8 cellular contexts compared by ENCODE assay signal in genomic region chr1:12477936-12478611, GRCh38.
DNase-seq lines count a peak whose midpoint lies in the region; ATAC-seq lines count a peak whose summit lies in the region.

No MANE protein-coding gene starts in this region.

- H3K4me1 Mint-ChIP-seq in T-helper 1 cell treated with Interleukin-12 subunit alpha and Interleukin-12 subunit beta and Interleukin-4 antibody, amounts not matched to agents 30 μg/mL and 1 μg/mL, for 36 hours (ENCODE audit: low read depth): peaks cover 83% of the 10 kb centered on the region
- peaks cover 89% of the 10 kb centered on the region for H3K4me1 Mint-ChIP-seq in activated naive CD8-positive, alpha-beta T cell treated with anti-CD3 and anti-CD28 coated beads, Interleukin-2, amount 50 U/mL, for 24 hours

- H3K9me3 Mint-ChIP-seq in T-helper 1 cell treated with Interleukin-12 subunit alpha and Interleukin-12 subunit beta and Interleukin-4 antibody, amounts not matched to agents 30 μg/mL and 1 μg/mL, for 36 hours: no peaks in the 10 kb centered on the region
- H3K9me3 Mint-ChIP-seq in activated naive CD8-positive, alpha-beta T cell treated with anti-CD3 and anti-CD28 coated beads, Interleukin-2, amount 50 U/mL, for 24 hours: no peaks in the 10 kb centered on the region

- H3K4me3 Mint-ChIP-seq in T-helper 1 cell treated with Interleukin-12 subunit alpha and Interleukin-12 subunit beta and Interleukin-4 antibody, amounts not matched to agents 30 μg/mL and 1 μg/mL, for 36 hours: peak overlapping the region; percentile 61
- peak overlapping the region; percentile 19 for H3K4me3 Mint-ChIP-seq in activated naive CD8-positive, alpha-beta T cell treated with anti-CD3 and anti-CD28 coated beads, Interleukin-2, amount 50 U/mL, for 24 hours

- DNase-seq in T-helper 1 cell (no peak), NCI-H2107 (lab: John Stamatoyannopoulos, UW) (peak; percentile 86), hepatic stellate cell (ENCODE audit: low spot score) (peak; percentile 65)
- DNase-seq in activated naive CD8-positive, alpha-beta T cell treated with anti-CD3 and anti-CD28 coated beads, Interleukin-2, amount 50 U/mL, for 24 hours: no peak

- no peak overlapping the region for H3K4me3 ChIP-seq in skin epidermis

- peaks cover 21% of the 10 kb centered on the region for H3K36me3 Mint-ChIP-seq in T-helper 1 cell treated with Interleukin-12 subunit alpha and Interleukin-12 subunit beta and Interleukin-4 antibody, amounts not matched to agents 30 μg/mL and 1 μg/mL, for 36 hours (ENCODE audit: low read depth)
- H3K36me3 Mint-ChIP-seq in activated naive CD8-positive, alpha-beta T cell treated with anti-CD3 and anti-CD28 coated beads, Interleukin-2, amount 50 U/mL, for 24 hours (ENCODE audit: low read depth): peaks cover 46% of the 10 kb centered on the region

- ATAC-seq in activated naive CD8-positive, alpha-beta T cell treated with anti-CD3 and anti-CD28 coated beads, Interleukin-2, amount 50 U/mL, for 24 hours: peak; percentile 1
- ATAC-seq in HG03175 (IDR thresholded peaks at IDR 0.05; ENCODE audit: unreplicated experiment): no peak
- no peak for ATAC-seq in GM21381 (IDR thresholded peaks at IDR 0.05; ENCODE audit: unreplicated experiment)

- peak overlapping the region; percentile 87 for H3K27ac Mint-ChIP-seq in T-helper 1 cell treated with Interleukin-12 subunit alpha and Interleukin-12 subunit beta and Interleukin-4 antibody, amounts not matched to agents 30 μg/mL and 1 μg/mL, for 36 hours
- H3K27ac Mint-ChIP-seq in activated naive CD8-positive, alpha-beta T cell treated with anti-CD3 and anti-CD28 coated beads, Interleukin-2, amount 50 U/mL, for 24 hours: peak overlapping the region; percentile 83

- H3K27me3 Mint-ChIP-seq in T-helper 1 cell treated with Interleukin-12 subunit alpha and Interleukin-12 subunit beta and Interleukin-4 antibody, amounts not matched to agents 30 μg/mL and 1 μg/mL, for 36 hours (ENCODE audit: low read depth): no peaks in the 10 kb centered on the region
- H3K27me3 Mint-ChIP-seq in activated naive CD8-positive, alpha-beta T cell treated with anti-CD3 and anti-CD28 coated beads, Interleukin-2, amount 50 U/mL, for 24 hours: no peaks in the 10 kb centered on the region

- peak overlapping the region in 16 of 21 experiments; percentile 1 to 63 (median 32) for H3K27ac ChIP-seq in skin epidermis

Comparison
In these comparisons a context has a peak if more than half of its experiments do, and no peak if none do; other contexts are left out.
1. DNase-seq: peak in NCI-H2107 (single experiment) and hepatic stellate cell (single experiment); none in T-helper 1 cell (0 of 5) and activated naive CD8-positive, alpha-beta T cell treated with anti-CD3 and anti-CD28 coated beads, Interleukin-2, amount 50 U/mL, for 24 hours (single experiment).